In the genomic region with DNA sequence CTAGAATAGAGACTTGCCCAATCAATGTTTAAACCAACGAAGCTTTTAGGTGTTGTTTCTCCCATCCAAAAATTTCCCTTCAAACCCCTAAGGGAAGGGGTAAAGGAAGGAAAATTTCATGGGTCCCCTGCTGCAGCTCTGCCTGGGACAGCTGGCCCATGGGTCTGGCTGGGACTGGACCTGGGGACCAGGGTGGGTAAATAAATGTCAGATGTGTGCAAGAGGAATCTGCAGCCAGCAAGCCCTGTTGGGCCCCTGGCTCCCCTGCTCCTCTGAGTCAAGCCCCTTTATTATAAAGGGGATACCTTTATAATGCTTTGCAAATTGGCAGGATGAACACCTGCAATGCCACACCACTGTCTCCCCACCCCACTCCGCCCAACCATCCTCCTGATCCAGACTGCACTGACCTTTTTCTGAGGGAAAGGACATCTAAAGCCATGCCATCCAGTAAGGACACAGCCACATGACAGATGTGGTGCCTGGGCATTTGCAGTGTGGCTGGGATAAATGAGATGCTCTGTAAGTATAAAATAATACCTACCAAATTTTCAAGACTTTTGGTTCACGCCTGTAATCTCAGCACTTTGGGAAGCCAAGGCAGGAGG, we compare ENCODE assay signal across 22 cellular contexts. TPM values are rescaled to one million over a fixed set of nuclear protein-coding genes. Genes with fewer than 3 reads are reported as not detected.
DNase-seq lines count a peak whose midpoint lies in the region; ATAC-seq, FAIRE-seq and TF ChIP-seq lines count a peak whose summit lies in the region.
"Had no signal": no experiment of that assay in that cellular context is flagged by ENCODE, and none has a peak within 500 bp of the region (broad histone marks: within the 10 kb centered on the region; RNA-seq: fewer than 3 reads in every experiment).

No MANE protein-coding gene starts in this region.

- H3K4me1 ChIP-seq in HepG2 (ENCODE audit: insufficient read depth, low read length) (peaks cover 61% of the 10 kb centered on the region), spleen (peaks cover 0 to 12% (median 5%) of the 10 kb centered on the region in 6 donors), H9 (ENCODE audit: insufficient read depth, low read length) (no peaks in the 10 kb centered on the region; the same call in 1 of the 2 replicates)

- peak overlapping the region in 2 of 3 experiments; percentile 20 to 54; a peak in 3 of 6 replicates for H3K4me3 ChIP-seq in HepG2 (replicated peaks in 1 of 3; ENCODE audit: insufficient read depth in 1 of 3, low read depth in 2 of 3, low read length in 3 of 3)
- no peak overlapping the region for H3K4me3 ChIP-seq in spleen
- no peak overlapping the region for H3K4me3 ChIP-seq in MG63
- H3K4me3 ChIP-seq: GM23338 had no signal

- intact Hi-C loops in cardiac septum (cut with DNase I) (no loop called here), left cardiac atrium (cut with DNase I) (no loop called here), HepG2 (cut with micrococcal nuclease; ENCODE audit: unreplicated experiment) (no loop called here), spleen (cut with DNase I; ENCODE audit: low total_unique reads) (no loop called here)

- peaks cover 2% of the 10 kb centered on the region for H3K27me3 Mint-ChIP-seq in H9 (ENCODE audit: low read depth)

- H3K36me3 Mint-ChIP-seq in H9 (ENCODE audit: insufficient read depth in 1 of 3, low read depth in 3 of 3) = peaks cover 8 to 20% (median 18%) of the 10 kb centered on the region in 3 experiments
- H3K36me3 Mint-ChIP-seq: CD14-positive monocyte had no signal

- H3K23ac ChIP-seq in H9 (ENCODE audit: insufficient read length, low read depth, low read length) = no peak overlapping the region

- no peak overlapping the region for H4K5ac ChIP-seq in H9 (ENCODE audit: insufficient read length, low read depth, low read length)

- peaks cover 6% of the 10 kb centered on the region for H3K23me2 ChIP-seq in H9 (ENCODE audit: insufficient read length, low read depth, low read length, poor library complexity, severe bottlenecking)

- CTCF ChIA-PET in HepG2 (lab: Yijun Ruan, JAX; ENCODE audit: low intra/inter-chr PET ratio, low total read pairs) = no interaction called here

- TF ChIP-seq CTCF in HepG2 (CRISPR knock-in tag; IDR thresholded peaks at IDR 0.05) = no peak
- no peak for TF ChIP-seq CTCF in spleen (IDR thresholded peaks at IDR 0.05 in 8 of 11, conservative IDR thresholded peaks at IDR 0.05 in 3 of 11)
- no peak for TF ChIP-seq CTCF in GM10266 (IDR thresholded peaks at IDR 0.05; ENCODE audit: control insufficient read depth, insufficient read depth, low read depth, missing control alignments)
- TF ChIP-seq CTCF in H9 (conservative IDR thresholded peaks at IDR 0.05) = no peak

- no peak overlapping the region for H3T11ph ChIP-seq in H9 (ENCODE audit: low read length)

- H2BK120ac ChIP-seq in H9 (ENCODE audit: low read depth, low read length, poor library complexity, severe bottlenecking) = no peak overlapping the region

- H3K27ac ChIP-seq in HepG2 (ENCODE audit: extremely low read length, insufficient read depth, low read length) = no peak overlapping the region
- H3K27ac ChIP-seq in spleen = no peak overlapping the region
- H3K27ac ChIP-seq in H9 (ENCODE audit: insufficient read length, low read depth, low read length) = no peak overlapping the region
- H3K27ac ChIP-seq: KMS-11 had no signal

- H3K79me2 ChIP-seq in HepG2 (ENCODE audit: insufficient read depth, low read length) (no peaks in the 10 kb centered on the region), H9 (ENCODE audit: insufficient read depth, low read length) (no peaks in the 10 kb centered on the region)

- H3K4me1 Mint-ChIP-seq in H9 = peaks cover 22 to 23% of the 10 kb centered on the region in 2 experiments

- H3K14ac ChIP-seq in H9 (ENCODE audit: insufficient read depth, low read length) = no peak overlapping the region

- no peak overlapping the region for H2BK12ac ChIP-seq in H9 (ENCODE audit: insufficient read length, low read depth, low read length)

- H3K9me3 ChIP-seq in HepG2 (ENCODE audit: low read length) (peaks cover 7% of the 10 kb centered on the region), spleen (peaks cover 0 to 10% (median 7%) of the 10 kb centered on the region in 8 donors), H9 (ENCODE audit: control insufficient read depth, low read depth, low read length) (no peaks in the 10 kb centered on the region), MG63 (peaks cover 7% of the 10 kb centered on the region; the same call in 1 of the 2 replicates)

- FAIRE-seq in HepG2 (lab: Jason Lieb, UNC) = no peak
- FAIRE-seq: A204.1, GM12892, HTR-8/SVneo had no signal

- no peaks in the 10 kb centered on the region for H4K20me1 ChIP-seq in HepG2 (ENCODE audit: insufficient read depth, low read length)
- peaks cover 3% of the 10 kb centered on the region for H4K20me1 ChIP-seq in H9 (ENCODE audit: control insufficient read depth, insufficient read depth, insufficient read length)

- no peak overlapping the region for H2BK5ac ChIP-seq in H9 (ENCODE audit: insufficient read length, low read length)

- TF ChIP-seq POLR2A in HepG2 (IDR thresholded peaks at IDR 0.05; ENCODE audit: insufficient read depth in 1 of 2, low read depth in 2 of 2, low read length in 2 of 2) = no peak
- TF ChIP-seq POLR2A in spleen (IDR thresholded peaks at IDR 0.05) = no peak

- H3K79me1 ChIP-seq in H9 (ENCODE audit: insufficient read depth, low read depth, low read length, poor library complexity, severe bottlenecking) = no peaks in the 10 kb centered on the region

- TF ChIP-seq RAD21 in HepG2 (CRISPR knock-in tag; IDR thresholded peaks at IDR 0.05) = no peak

- H2AFZ ChIP-seq in HepG2 (ENCODE audit: low read length) (peak overlapping the region; percentile 89), H9 (ENCODE audit: low read length) (no peak overlapping the region)
- H2AFZ ChIP-seq: GM23338 had no signal

- no peak overlapping the region for H3K27ac Mint-ChIP-seq in H9
- H3K27ac Mint-ChIP-seq: CD14-positive monocyte, GM23338 had no signal

- no peak overlapping the region for H4K8ac ChIP-seq in H9 (replicated peaks; ENCODE audit: insufficient read length, low read depth, low read length)

- no peak overlapping the region for H2BK15ac ChIP-seq in H9 (ENCODE audit: low read depth, low read length)

- H3K9ac ChIP-seq in HepG2 (ENCODE audit: insufficient read depth, low read depth, low read length) (peak overlapping the region; percentile 31; the same call in 1 of the 2 replicates), H9 (ENCODE audit: extremely low read depth, insufficient read length, low read length) (no peak overlapping the region)
- H3K9ac ChIP-seq: KMS-11 had no signal

- ATAC-seq in left cardiac atrium (no peak), HepG2 (peak; percentile 71)
- ATAC-seq: GM23338 had no signal

- H3K36me3 ChIP-seq in HepG2 (replicated peaks in 1 of 2; ENCODE audit: control insufficient read depth in 1 of 2, insufficient read depth in 2 of 2, low read length in 2 of 2) (no peaks in the 10 kb centered on the region), spleen (no peaks in the 10 kb centered on the region), MG63 (no peaks in the 10 kb centered on the region)

- no peak overlapping the region for H2BK20ac ChIP-seq in H9 (ENCODE audit: low read depth, low read length, poor library complexity, severe bottlenecking)

- POLR2A ChIA-PET in HepG2 (lab: Yijun Ruan, JAX) = interaction anchor here (0.8 to 1.5 kb wide), 5 partner anchors 8 to 80 kb away, joined by 3 to 7 read pairs (median 4); partner anchors contain the start of gene C1orf210

- no peak overlapping the region for H3K4me3 Mint-ChIP-seq in H9
- H3K4me3 Mint-ChIP-seq: CD14-positive monocyte, GM23338 had no signal

- TF ChIP-seq EP300 in HepG2 (IDR thresholded peaks at IDR 0.05; ENCODE audit: low read depth in 2 of 2, low read length in 2 of 2) (no peak), HepG2 (CRISPR knock-in tag; IDR thresholded peaks at IDR 0.05; ENCODE audit: borderline replicate concordance) (no peak)

- peaks cover 19 to 26% of the 10 kb centered on the region in 2 experiments for H3K9me3 Mint-ChIP-seq in H9

- BruUV-seq in HepG2 (replicated peaks; lab: Mats Ljungman, UMichigan) = no TSS peak

- in situ Hi-C loops in HepG2 (cut with HindIII; ENCODE audit: extremely low pct_ligation_motif_present, low pct_unique_long_range_greater_than_20kb) (no loop called here), KBM-7 (cut with MboI; ENCODE audit: low pct_unique_long_range_greater_than_20kb, low sequenced_read_pairs) (no loop called here)

- H3K4me2 ChIP-seq in HepG2 (ENCODE audit: low read depth, low read length) (peak overlapping the region; percentile 85), H9 (ENCODE audit: insufficient read depth, insufficient read length, low read length) (no peak overlapping the region)
- H3K4me2 ChIP-seq: GM23338, KMS-11 had no signal

- H3K27me3 ChIP-seq in HepG2 (ENCODE audit: control insufficient read depth in 1 of 2, insufficient read depth in 2 of 2, low read length in 2 of 2) = peaks cover 0 to 3% of the 10 kb centered on the region in 2 experiments; a peak in 1 of 5 replicates
- peaks cover 0 to 24% (median 0%) of the 10 kb centered on the region in 7 donors for H3K27me3 ChIP-seq in spleen (replicated peaks in 1 of 7)
- no peaks in the 10 kb centered on the region for H3K27me3 ChIP-seq in H9 (ENCODE audit: insufficient read depth, low read length)
- no peaks in the 10 kb centered on the region for H3K27me3 ChIP-seq in MG63

- no peak overlapping the region for H3K18ac ChIP-seq in H9 (ENCODE audit: insufficient read length, low read depth, low read length)

- no peak overlapping the region for H2AK5ac ChIP-seq in H9 (ENCODE audit: insufficient read length, low read length)

- H3K4ac ChIP-seq in H9 (ENCODE audit: low read depth, low read length) = no peak overlapping the region

- no peak overlapping the region for H4K91ac ChIP-seq in H9 (ENCODE audit: insufficient read length, low read depth, low read length)

- no peak overlapping the region for H3K56ac ChIP-seq in H9 (ENCODE audit: insufficient read length, low read depth, low read length)

- WGBS in HepG2 (ENCODE audit: low lambda C conversion rate) = 47% methylated on average over 3 of the region's 3 CpGs
- WGBS in spleen, 5 donors = 81 to 95% (median 89%) methylated on average over 3 of the region's 3 CpGs
- WGBS in H9 (ENCODE audit: extremely low coverage, insufficient read length, low lambda C conversion rate) = no CpG with 5 or more reads among the region's 3 CpGs

- DNase-seq in cardiac septum (ENCODE audit: low spot score) (peak; percentile 41), left cardiac atrium (no peak), HepG2 (ENCODE audit: low spot score) (no peak), spleen (peak; percentile 28), GM10266 (ENCODE audit: extremely low spot score) (no peak), H9 (no peak), MG63 (no peak), KBM-7 (no peak)
- DNase-seq: DMS79, MM.1S, NCI-H1105 treated with DMSO at 0.1 percent for 48 hours, NCI-H187, NCI-H446 treated with DMSO at 0.1 percent for 48 hours, NCI-H774, SHP77 treated with DMSO at 0.1 percent for 48 hours had no signal

RNA-seq across cellular contexts. Expression of gene TMEM125, which starts 1.9 kb away (rescaled TPM):
- not detected for total RNA-seq in cardiac septum
- total RNA-seq in left cardiac atrium = under 1 TPM; 0.41 to 0.65 TPM
- not detected in 2 replicates for total RNA-seq in HepG2 (2016; rRNA removed; fragmentation: Illumina TruSeq; extraction: Trizol)
- not detected in 2 replicates for total RNA-seq in HepG2 (2016; cell fraction: cytosol; rRNA removed; fragmentation: Illumina TruSeq; extraction: Trizol; ENCODE audit: low read depth)
- not detected in 2 replicates for total RNA-seq in HepG2 (2016; cell fraction: insoluble cytoplasmic fraction; rRNA removed; fragmentation: Illumina TruSeq; extraction: Trizol)
- total RNA-seq in HepG2 (2016; cell fraction: membrane; rRNA removed; fragmentation: Illumina TruSeq; extraction: Trizol) = not detected in 2 replicates
- total RNA-seq in HepG2 (2016; cell fraction: nucleus; rRNA removed; fragmentation: Illumina TruSeq; extraction: Trizol) = not detected in 2 replicates
- polyA plus RNA-seq in HepG2 (2011; rRNA removed) = 0.03 TPM in 1 of 2 replicates, not detected in the other
- 0.08 TPM in 2 replicates for polyA plus RNA-seq in HepG2 (2011; cell fraction: cytosol; rRNA removed)
- polyA plus RNA-seq in HepG2 (2011; cell fraction: nucleus; rRNA removed) = 0.09 TPM in 1 of 2 replicates, not detected in the other
- polyA plus RNA-seq in HepG2 (2012) = 0.07 TPM in 1 of 2 replicates, not detected in the other
- polyA plus RNA-seq in HepG2 (2016; cell fraction: cytosol; fragmentation: Illumina TruSeq; extraction: Trizol; ENCODE audit: low read depth) = not detected in 2 replicates
- not detected in 2 replicates for polyA plus RNA-seq in HepG2 (2016; cell fraction: insoluble cytoplasmic fraction; fragmentation: Illumina TruSeq; extraction: Trizol; ENCODE audit: low read depth)
- polyA plus RNA-seq in HepG2 (2016; cell fraction: membrane; fragmentation: Illumina TruSeq; extraction: Trizol; ENCODE audit: low read depth) = not detected in 2 replicates
- polyA plus RNA-seq in HepG2 (2016; cell fraction: nucleus; fragmentation: Illumina TruSeq; extraction: Trizol; ENCODE audit: insufficient read depth, low read depth) = not detected in 2 replicates
- polyA minus RNA-seq in HepG2 (2011; rRNA and poly(A)+ RNA removed; ENCODE audit: low replicate concordance) = 0.22 TPM in 1 of 2 replicates, not detected in the other
- not detected in 2 replicates for polyA minus RNA-seq in HepG2 (2011; cell fraction: cytosol; rRNA and poly(A)+ RNA removed)
- polyA minus RNA-seq in HepG2 (2011; cell fraction: nucleus; rRNA and poly(A)+ RNA removed) = not detected in 2 replicates
- not detected for total RNA-seq in spleen
- under 1 TPM in 2 of 3 donors, not detected in 1; 0.05 to 0.06 TPM for polyA plus RNA-seq in spleen
- total RNA-seq in H9 (2021) = 19.1 and 19.6 TPM in 2 replicates
- not detected in 2 replicates for total RNA-seq in MG63 (2014; rRNA removed; shearing (Covaris generic); ENCODE audit: low replicate concordance)
- total RNA-seq: G401 had no signal
- polyA plus RNA-seq: CD14-positive monocyte had no signal

RNA-seq across cellular contexts. Expression of gene C1orf210, which starts 17.5 kb away (rescaled TPM):
- total RNA-seq in cardiac septum (not detected), left cardiac atrium (not detected), HepG2 (2016; rRNA removed; fragmentation: Illumina TruSeq; extraction: Trizol) (0.49 and 0.52 TPM in 2 replicates), spleen (not detected), H9 (2021) (5.9 and 6.3 TPM in 2 replicates)
- total RNA-seq in HepG2 (2016; cell fraction: cytosol; rRNA removed; fragmentation: Illumina TruSeq; extraction: Trizol; ENCODE audit: low read depth) = 0.44 TPM in 1 of 2 replicates, not detected in the other
- total RNA-seq in HepG2 (2016; cell fraction: insoluble cytoplasmic fraction; rRNA removed; fragmentation: Illumina TruSeq; extraction: Trizol) = 0.52 and 0.54 TPM in 2 replicates
- 0.45 and 0.71 TPM in 2 replicates for total RNA-seq in HepG2 (2016; cell fraction: membrane; rRNA removed; fragmentation: Illumina TruSeq; extraction: Trizol)
- total RNA-seq in HepG2 (2016; cell fraction: nucleus; rRNA removed; fragmentation: Illumina TruSeq; extraction: Trizol) = 0.87 TPM in 1 of 2 replicates, not detected in the other
- polyA plus RNA-seq in HepG2 (2011; rRNA removed) (5.1 and 7.1 TPM in 2 replicates), spleen (not detected)
- polyA plus RNA-seq in HepG2 (2011; cell fraction: cytosol; rRNA removed) = 4.7 and 8.4 TPM in 2 replicates
- polyA plus RNA-seq in HepG2 (2011; cell fraction: nucleus; rRNA removed) = 0.98 and 2.3 TPM in 2 replicates
- 4.4 and 6.7 TPM in 2 replicates for polyA plus RNA-seq in HepG2 (2012)
- 0.37 and 0.51 TPM in 2 replicates for polyA plus RNA-seq in HepG2 (2016; cell fraction: cytosol; fragmentation: Illumina TruSeq; extraction: Trizol; ENCODE audit: low read depth)
- polyA plus RNA-seq in HepG2 (2016; cell fraction: insoluble cytoplasmic fraction; fragmentation: Illumina TruSeq; extraction: Trizol; ENCODE audit: low read depth) = 0.97 and 1.6 TPM in 2 replicates
- polyA plus RNA-seq in HepG2 (2016; cell fraction: membrane; fragmentation: Illumina TruSeq; extraction: Trizol; ENCODE audit: low read depth) = 0.76 and 0.95 TPM in 2 replicates
- polyA plus RNA-seq in HepG2 (2016; cell fraction: nucleus; fragmentation: Illumina TruSeq; extraction: Trizol; ENCODE audit: insufficient read depth, low read depth) = 0.73 and 0.75 TPM in 2 replicates
- 2.2 TPM in 1 of 2 replicates, not detected in the other for polyA minus RNA-seq in HepG2 (2011; rRNA and poly(A)+ RNA removed; ENCODE audit: low replicate concordance)
- 0.97 and 1.5 TPM in 2 replicates for polyA minus RNA-seq in HepG2 (2011; cell fraction: cytosol; rRNA and poly(A)+ RNA removed)
- 1.4 TPM in 1 of 2 replicates, not detected in the other for polyA minus RNA-seq in HepG2 (2011; cell fraction: nucleus; rRNA and poly(A)+ RNA removed)
- total RNA-seq in MG63 (2014; rRNA removed; shearing (Covaris generic); ENCODE audit: low replicate concordance) = not detected in 2 replicates
- total RNA-seq: G401 had no signal
- polyA plus RNA-seq: CD14-positive monocyte had no signal

RNA-seq across cellular contexts. Expression of gene TIE1, which starts 32.9 kb away (rescaled TPM):
- total RNA-seq in cardiac septum (27.7 TPM), left cardiac atrium (10 to 100 TPM; 23.1 to 38.9 TPM), HepG2 (2016; rRNA removed; fragmentation: Illumina TruSeq; extraction: Trizol) (0.20 and 0.84 TPM in 2 replicates), spleen (10 to 100 TPM; 45.0 to 81.8 (median 65.4) TPM), H9 (2021) (0.64 and 1.2 TPM in 2 replicates)
- total RNA-seq in HepG2 (2016; cell fraction: cytosol; rRNA removed; fragmentation: Illumina TruSeq; extraction: Trizol; ENCODE audit: low read depth) = not detected in 2 replicates
- 0.30 and 0.76 TPM in 2 replicates for total RNA-seq in HepG2 (2016; cell fraction: insoluble cytoplasmic fraction; rRNA removed; fragmentation: Illumina TruSeq; extraction: Trizol)
- 0.10 and 0.19 TPM in 2 replicates for total RNA-seq in HepG2 (2016; cell fraction: membrane; rRNA removed; fragmentation: Illumina TruSeq; extraction: Trizol)
- 1.3 TPM in 2 replicates for total RNA-seq in HepG2 (2016; cell fraction: nucleus; rRNA removed; fragmentation: Illumina TruSeq; extraction: Trizol)
- polyA plus RNA-seq in HepG2 (2011; rRNA removed) (0.58 and 2.5 TPM in 2 replicates), spleen (10 to 100 TPM in 1 of 3 donors, 1 to 10 TPM in 2; 4.9 to 17.4 (median 7.0) TPM)
- 0.72 and 1.1 TPM in 2 replicates for polyA plus RNA-seq in HepG2 (2011; cell fraction: cytosol; rRNA removed)
- polyA plus RNA-seq in HepG2 (2011; cell fraction: nucleus; rRNA removed) = 2.4 and 4.2 TPM in 2 replicates
- polyA plus RNA-seq in HepG2 (2012) = 0.35 and 1.3 TPM in 2 replicates
- 0.09 and 0.11 TPM in 2 replicates for polyA plus RNA-seq in HepG2 (2016; cell fraction: cytosol; fragmentation: Illumina TruSeq; extraction: Trizol; ENCODE audit: low read depth)
- polyA plus RNA-seq in HepG2 (2016; cell fraction: insoluble cytoplasmic fraction; fragmentation: Illumina TruSeq; extraction: Trizol; ENCODE audit: low read depth) = 0.36 and 0.49 TPM in 2 replicates
- polyA plus RNA-seq in HepG2 (2016; cell fraction: membrane; fragmentation: Illumina TruSeq; extraction: Trizol; ENCODE audit: low read depth) = 0.06 and 0.20 TPM in 2 replicates
- polyA plus RNA-seq in HepG2 (2016; cell fraction: nucleus; fragmentation: Illumina TruSeq; extraction: Trizol; ENCODE audit: insufficient read depth, low read depth) = 0.96 and 1.3 TPM in 2 replicates
- polyA minus RNA-seq in HepG2 (2011; rRNA and poly(A)+ RNA removed; ENCODE audit: low replicate concordance) = 4.2 TPM in 1 of 2 replicates, not detected in the other
- polyA minus RNA-seq in HepG2 (2011; cell fraction: cytosol; rRNA and poly(A)+ RNA removed) = 0.88 and 2.3 TPM in 2 replicates
- polyA minus RNA-seq in HepG2 (2011; cell fraction: nucleus; rRNA and poly(A)+ RNA removed) = 0.75 and 0.77 TPM in 2 replicates
- total RNA-seq in MG63 (2014; rRNA removed; shearing (Covaris generic); ENCODE audit: low replicate concordance) = 0.20 TPM in 1 of 2 replicates, not detected in the other
- total RNA-seq: G401 had no signal
- polyA plus RNA-seq: CD14-positive monocyte had no signal

Comparison
In these comparisons a context has a peak if more than half of its experiments do, and no peak if none do; other contexts are left out.
1. DNase-seq: peak in cardiac septum (single experiment) and spleen (single experiment); none in left cardiac atrium (single experiment), HepG2 (single experiment), GM10266 (single experiment), H9 (single experiment), MG63 (single experiment) and KBM-7 (single experiment).
2. H3K4me3 ChIP-seq: peak in HepG2 (2 of 3); none in spleen (0 of 8) and MG63 (single experiment).
3. RNA of gene TMEM125, which starts 1.9 kb away (total RNA-seq): 19.1 to 19.6 TPM in H9; 0.41 to 0.65 TPM in left cardiac atrium, not detected in HepG2, not detected in cardiac septum (single experiment), not detected in spleen and not detected in MG63; every median in the first group is over 10 times any median in the second.
4. RNA of gene TIE1, which starts 32.9 kb away (total RNA-seq): 45.0 to 81.8 TPM in spleen, 23.1 to 38.9 TPM in left cardiac atrium and 27.7 TPM in cardiac septum (single experiment); 0.64 to 1.2 TPM in H9, 0.10 to 1.3 TPM in HepG2 and 0.20 TPM in MG63; every median in the first group is over 10 times any median in the second.